Comparison of ENCODE assay signal across 11 cellular contexts in genomic region chr7:101171442-101171837, GRCh38. TPM values are rescaled to one million over a fixed set of nuclear protein-coding genes. Genes with fewer than 3 reads are reported as not detected.
DNase-seq lines count a peak whose midpoint lies in the region; ATAC-seq and TF ChIP-seq lines count a peak whose summit lies in the region.
"Had no signal": no experiment of that assay in that cellular context is flagged by ENCODE, and none has a peak within 500 bp of the region (broad histone marks: within the 10 kb centered on the region; RNA-seq: fewer than 3 reads in every experiment).

No MANE protein-coding gene starts in this region.

- no peak overlapping the region for H3K9ac ChIP-seq in endodermal cell (ENCODE audit: extremely low read depth, low read length, poor library complexity, severe bottlenecking)

- H3K27ac ChIP-seq in endodermal cell (ENCODE audit: low read depth, low read length) = no peak overlapping the region

- H3K4me3 Mint-ChIP-seq in activated T-cell treated with anti-CD3 and anti-CD28 coated beads, Interleukin-2, amount 50 U/mL, for 4 hours = peak overlapping the region; percentile 37
- no peak overlapping the region for H3K4me3 Mint-ChIP-seq in activated T-cell treated with anti-CD3 and anti-CD28 coated beads, Interleukin-2, amount 50 U/mL, for 24 hours
- H3K4me3 Mint-ChIP-seq in endodermal cell = no peak overlapping the region

- TF ChIP-seq CTCF in endodermal cell (conservative IDR thresholded peaks at IDR 0.05) (peak; percentile 21), retinal pigment epithelial cell (conservative IDR thresholded peaks at IDR 0.05; ENCODE audit: low read depth, low read length) (peak; percentile 35)

- H3K4me3 ChIP-seq in endodermal cell (ENCODE audit: low read length) = no peak overlapping the region
- H3K4me3 ChIP-seq in retinal pigment epithelial cell (ENCODE audit: low read length) = no peak overlapping the region

- H3K27me3 Mint-ChIP-seq in activated T-cell treated with anti-CD3 and anti-CD28 coated beads, Interleukin-2, amount 50 U/mL, for 4 hours (ENCODE audit: low read depth) = peaks cover 85% of the 10 kb centered on the region
- peaks cover 92% of the 10 kb centered on the region for H3K27me3 Mint-ChIP-seq in activated T-cell treated with anti-CD3 and anti-CD28 coated beads, Interleukin-2, amount 50 U/mL, for 24 hours
- H3K27me3 Mint-ChIP-seq in endodermal cell (ENCODE audit: insufficient read depth) = peaks cover 100% of the 10 kb centered on the region

- H3K36me3 ChIP-seq in endodermal cell (ENCODE audit: control insufficient read depth, insufficient read depth, low read length) = no peaks in the 10 kb centered on the region

- no peak overlapping the region for H3K27ac Mint-ChIP-seq in activated T-cell treated with anti-CD3 and anti-CD28 coated beads, Interleukin-2, amount 50 U/mL, for 24 hours
- no peak overlapping the region for H3K27ac Mint-ChIP-seq in endodermal cell

- no peak for DNase-seq in activated T-cell treated with anti-CD3 and anti-CD28 coated beads, Interleukin-2, amount 50 U/mL, for 4 hours
- DNase-seq in activated T-cell treated with anti-CD3 and anti-CD28 coated beads, Interleukin-2, amount 50 U/mL, for 24 hours = no peak
- DNase-seq in MV-4-11 (lab: John Stamatoyannopoulos, UW) = peak; percentile 4
- peak; percentile 49 for DNase-seq in endodermal cell
- no peak for DNase-seq in retinal pigment epithelial cell (ENCODE audit: low read depth)
- DNase-seq in stimulated activated CD4-positive, alpha-beta T cell treated with anti-CD3 and anti-CD28 coated beads, Interleukin-2, amount 100 ng/mL, for 24 hours = no peak
- DNase-seq: amygdala; stimulated activated CD4-positive, alpha-beta T cell treated with anti-CD3 and anti-CD28 coated beads, Interleukin-4, amount 100 ng/mL, for 1 hour had no signal

- H3K27me3 ChIP-seq in endodermal cell (ENCODE audit: control insufficient read depth, insufficient read depth, low read length, poor library complexity, severe bottlenecking) = peaks cover 98% of the 10 kb centered on the region

- ATAC-seq in activated T-cell treated with anti-CD3 and anti-CD28 coated beads, Interleukin-2, amount 50 U/mL, for 4 hours = no peak
- ATAC-seq in HG02610 (IDR thresholded peaks at IDR 0.05; ENCODE audit: unreplicated experiment) = no peak
- no peak for ATAC-seq in HG02885 (IDR thresholded peaks at IDR 0.05; ENCODE audit: poor library complexity, unreplicated experiment)

- 0 to 5% methylated on average over 2 to 12 of the region's 13 CpGs for WGBS in endodermal cell (ENCODE audit: insufficient coverage in 1 of 2, insufficient read length in 1 of 2), 2 experiments

- no peaks in the 10 kb centered on the region for H3K9me3 ChIP-seq in endodermal cell (ENCODE audit: control insufficient read depth, low read length)

- H3K4me1 Mint-ChIP-seq in activated T-cell treated with anti-CD3 and anti-CD28 coated beads, Interleukin-2, amount 50 U/mL, for 4 hours (ENCODE audit: low read depth) = peaks cover 61% of the 10 kb centered on the region
- H3K4me1 Mint-ChIP-seq in activated T-cell treated with anti-CD3 and anti-CD28 coated beads, Interleukin-2, amount 50 U/mL, for 24 hours (ENCODE audit: low read depth) = peaks cover 67% of the 10 kb centered on the region
- peaks cover 17% of the 10 kb centered on the region for H3K4me1 Mint-ChIP-seq in endodermal cell

- no peaks in the 10 kb centered on the region for H3K36me3 Mint-ChIP-seq in activated T-cell treated with anti-CD3 and anti-CD28 coated beads, Interleukin-2, amount 50 U/mL, for 4 hours (ENCODE audit: insufficient read depth)
- no peaks in the 10 kb centered on the region for H3K36me3 Mint-ChIP-seq in activated T-cell treated with anti-CD3 and anti-CD28 coated beads, Interleukin-2, amount 50 U/mL, for 24 hours (ENCODE audit: low read depth)
- peaks cover 2% of the 10 kb centered on the region for H3K36me3 Mint-ChIP-seq in endodermal cell (ENCODE audit: low read depth)

- H3K4me1 ChIP-seq in endodermal cell (ENCODE audit: control insufficient read depth, insufficient read depth, low read length) = peaks cover 3% of the 10 kb centered on the region

- H3K9me3 Mint-ChIP-seq in activated T-cell treated with anti-CD3 and anti-CD28 coated beads, Interleukin-2, amount 50 U/mL, for 4 hours = no peaks in the 10 kb centered on the region
- no peaks in the 10 kb centered on the region for H3K9me3 Mint-ChIP-seq in activated T-cell treated with anti-CD3 and anti-CD28 coated beads, Interleukin-2, amount 50 U/mL, for 24 hours
- peaks cover 2% of the 10 kb centered on the region for H3K9me3 Mint-ChIP-seq in endodermal cell

RNA-seq across cellular contexts. Expression of gene VGF, which starts 6.1 kb away (rescaled TPM):
- total RNA-seq in activated T-cell treated with anti-CD3 and anti-CD28 coated beads, Interleukin-2, amount 50 U/mL, for 4 hours = not detected
- total RNA-seq in endodermal cell = 1 to 10 TPM in 1 of 2 donors, not detected in 1; 2.8 TPM
- polyA plus RNA-seq in endodermal cell (2013, experiment 1 of 2) = 2.1 TPM
- 5.1 TPM for polyA plus RNA-seq in endodermal cell (2013, experiment 2 of 2)
- total RNA-seq: glomerular endothelial cell had no signal

RNA-seq across cellular contexts. Expression of gene NAT16, which starts 8.7 kb away (rescaled TPM):
- not detected for total RNA-seq in activated T-cell treated with anti-CD3 and anti-CD28 coated beads, Interleukin-2, amount 50 U/mL, for 4 hours
- under 1 TPM; 0.15 to 0.20 TPM for total RNA-seq in endodermal cell
- polyA plus RNA-seq in endodermal cell (2013, experiment 1 of 2) = 1.4 TPM
- 0.95 TPM for polyA plus RNA-seq in endodermal cell (2013, experiment 2 of 2)
- total RNA-seq: glomerular endothelial cell had no signal

RNA-seq across cellular contexts. Expression of gene AP1S1, which starts 17.2 kb away (rescaled TPM):
- total RNA-seq in activated T-cell treated with anti-CD3 and anti-CD28 coated beads, Interleukin-2, amount 50 U/mL, for 4 hours = 10 to 100 TPM; 27.6 to 32.9 (median 28.3) TPM
- total RNA-seq in endodermal cell = 10 to 100 TPM; 43.8 to 50.2 TPM
- polyA plus RNA-seq in endodermal cell (2013, experiment 1 of 2) = 59.8 TPM
- 59.3 TPM for polyA plus RNA-seq in endodermal cell (2013, experiment 2 of 2)

RNA-seq across cellular contexts. Expression of gene MOGAT3, which starts 29.4 kb away (rescaled TPM):
- not detected for total RNA-seq in activated T-cell treated with anti-CD3 and anti-CD28 coated beads, Interleukin-2, amount 50 U/mL, for 4 hours
- 1 to 10 TPM in 1 of 2 donors, not detected in 1; 1.3 TPM for total RNA-seq in endodermal cell
- not detected for polyA plus RNA-seq in endodermal cell (2013, experiment 1 of 2)
- polyA plus RNA-seq in endodermal cell (2013, experiment 2 of 2) = not detected
- total RNA-seq: glomerular endothelial cell had no signal

RNA-seq across cellular contexts. Expression of gene SERPINE1, which starts 44.5 kb away (rescaled TPM):
- under 1 TPM; 0.18 to 0.46 (median 0.33) TPM for total RNA-seq in activated T-cell treated with anti-CD3 and anti-CD28 coated beads, Interleukin-2, amount 50 U/mL, for 4 hours
- total RNA-seq in endodermal cell = 1 to 10 TPM in 1 of 2 donors, under 1 TPM in 1; 0.89 to 4.9 TPM
- polyA plus RNA-seq in endodermal cell (2013, experiment 1 of 2) = 6.6 TPM
- 8.2 TPM for polyA plus RNA-seq in endodermal cell (2013, experiment 2 of 2)

Comparison
In these comparisons a context has a peak if more than half of its experiments do, and no peak if none do; other contexts are left out.
1. DNase-seq: peak in MV-4-11 (single experiment) and endodermal cell (single experiment); none in activated T-cell treated with anti-CD3 and anti-CD28 coated beads, Interleukin-2, amount 50 U/mL, for 4 hours (single experiment), activated T-cell treated with anti-CD3 and anti-CD28 coated beads, Interleukin-2, amount 50 U/mL, for 24 hours (single experiment), retinal pigment epithelial cell (single experiment) and stimulated activated CD4-positive, alpha-beta T cell treated with anti-CD3 and anti-CD28 coated beads, Interleukin-2, amount 100 ng/mL, for 24 hours (0 of 2).